ENCODE assay signal across 10 cellular contexts in genomic region chr6:37131960-37132253, GRCh38. TPM values are rescaled to one million over a fixed set of nuclear protein-coding genes. Genes with fewer than 3 reads are reported as not detected.
DNase-seq lines count a peak whose midpoint lies in the region; ATAC-seq and TF ChIP-seq lines count a peak whose summit lies in the region.
"Had no signal": no experiment of that assay in that cellular context is flagged by ENCODE, and none has a peak within 500 bp of the region (broad histone marks: within the 10 kb centered on the region; RNA-seq: fewer than 3 reads in every experiment).

No MANE protein-coding gene starts in this region.

- H3K27me3 ChIP-seq in OCI-LY1 (ENCODE audit: insufficient read depth, low read length) = no peaks in the 10 kb centered on the region
- H3K27me3 ChIP-seq in mammary epithelial cell (ENCODE audit: insufficient read depth, low read length) = no peaks in the 10 kb centered on the region
- no peaks in the 10 kb centered on the region for H3K27me3 ChIP-seq in thoracic aorta (replicated peaks; ENCODE audit: insufficient read depth)
- H3K27me3 ChIP-seq in WERI-Rb-1 (ENCODE audit: insufficient read depth, low read depth, severe bottlenecking) = no peaks in the 10 kb centered on the region

- no TSS peak for BruUV-seq in mammary epithelial cell (replicated peaks; lab: Mats Ljungman, UMichigan)

- H3K4me3 ChIP-seq in OCI-LY1 (ENCODE audit: low read depth, low read length, poor library complexity, severe bottlenecking) (no peak overlapping the region), mammary epithelial cell (replicated peaks in 1 of 3; ENCODE audit: insufficient read depth in 1 of 3, low read depth in 2 of 3, low read length in 3 of 3) (no peak overlapping the region), mesodermal cell (ENCODE audit: extremely low read depth, insufficient read depth, low read length, poor library complexity, severe bottlenecking) (no peak overlapping the region), thoracic aorta (no peak overlapping the region), WERI-Rb-1 (ENCODE audit: low read depth, low read length) (no peak overlapping the region)

- 0 out of 2 replicates have a peak, but pooled peaks cover 4% of the 10 kb centered on the region for H3F3A ChIP-seq in OCI-LY1 (ENCODE audit: insufficient read depth, low read length)

- dilution Hi-C loops in mammary epithelial cell (cut with HindIII; ENCODE audit: low sequenced_read_pairs) = no loop called here

- peak overlapping the region; percentile 17; the same call in 1 of the 2 replicates for H2AFZ ChIP-seq in OCI-LY1 (ENCODE audit: low read length)
- peak overlapping the region; percentile 41 for H2AFZ ChIP-seq in mammary epithelial cell (ENCODE audit: low read depth, low read length)

- no peaks in the 10 kb centered on the region for H3K9me2 ChIP-seq in OCI-LY1 (ENCODE audit: low read depth, low read length)

- CTCF ChIA-PET in mammary epithelial cell (lab: Charles Lee; ENCODE audit: low non-redundant PET) = no interaction called here

- H3K9ac ChIP-seq in OCI-LY1 (ENCODE audit: low read length) = peak overlapping the region; percentile 51; the same call in 1 of the 2 replicates
- no peak overlapping the region for H3K9ac ChIP-seq in mammary epithelial cell (ENCODE audit: insufficient read depth, low read length)

- no peak for ATAC-seq in thoracic aorta (ENCODE audit: insufficient number of reproducible peaks, low FRiP score, low read depth)

- intact Hi-C loops in mammary epithelial cell (cut with micrococcal nuclease) = no loop called here
- intact Hi-C loops in posterior vena cava (cut with DNase I) = loop anchor here in 1 of 2 donors (2.0 kb wide), 1 partner anchor 39 kb away; the partner anchor contains the start of gene PIM1

- no peaks in the 10 kb centered on the region for H3K9me3 ChIP-seq in OCI-LY1 (ENCODE audit: low read length)
- no peaks in the 10 kb centered on the region for H3K9me3 ChIP-seq in mammary epithelial cell (replicated peaks; ENCODE audit: insufficient read depth, low read length)
- no peaks in the 10 kb centered on the region for H3K9me3 ChIP-seq in mesodermal cell (ENCODE audit: control insufficient read depth, low read length)
- H3K9me3 ChIP-seq in thoracic aorta = no peaks in the 10 kb centered on the region
- H3K9me3 ChIP-seq in WERI-Rb-1 (ENCODE audit: severe bottlenecking) = no peaks in the 10 kb centered on the region

- H4K20me1 ChIP-seq in OCI-LY1 (ENCODE audit: insufficient read depth, low read length) (no peaks in the 10 kb centered on the region), mammary epithelial cell (ENCODE audit: insufficient read depth, low read length) (no peaks in the 10 kb centered on the region)

- no peaks in the 10 kb centered on the region for H3K79me2 ChIP-seq in OCI-LY1 (ENCODE audit: insufficient read depth, low read length)
- no peaks in the 10 kb centered on the region for H3K79me2 ChIP-seq in mammary epithelial cell (ENCODE audit: insufficient read depth, low read length)

- TF ChIP-seq CTCF in OCI-LY1 (IDR thresholded peaks at IDR 0.05; ENCODE audit: low read length) (no peak), mammary epithelial cell (conservative IDR thresholded peaks at IDR 0.05 in 1 of 2, IDR thresholded peaks at IDR 0.05 in 1 of 2; ENCODE audit: extremely low read depth in 1 of 2, insufficient read depth in 1 of 2, low read depth in 1 of 2, low read length in 2 of 2) (no peak), thoracic aorta (IDR thresholded peaks at IDR 0.05) (no peak), WERI-Rb-1 (IDR thresholded peaks at IDR 0.05; ENCODE audit: low read depth, low read length) (no peak)

- in situ Hi-C loops in mammary epithelial cell (cut with MboI; ENCODE audit: low sequenced_read_pairs in 2 of 2) = loop anchor here in 1 of 2 donors (5.0 kb wide), 1 partner anchor 75 kb away; no protein-coding TSS in a partner anchor

- H3K36me3 ChIP-seq in OCI-LY1 (ENCODE audit: insufficient read depth, low read length) = no peaks in the 10 kb centered on the region
- H3K36me3 ChIP-seq in mammary epithelial cell (ENCODE audit: insufficient read depth, low read length) = no peaks in the 10 kb centered on the region
- no peaks in the 10 kb centered on the region for H3K36me3 ChIP-seq in mesodermal cell (ENCODE audit: control insufficient read depth, insufficient read depth, low read length)
- H3K36me3 ChIP-seq in thoracic aorta = no peaks in the 10 kb centered on the region
- no peaks in the 10 kb centered on the region for H3K36me3 ChIP-seq in WERI-Rb-1

- DNase-seq in mammary epithelial cell (no peak), thoracic aorta (ENCODE audit: low spot score) (no peak), WERI-Rb-1 (no peak), posterior vena cava (ENCODE audit: low spot score) (no peak), GM19240 (ENCODE audit: insufficient read length, low spot score) (no peak)
- DNase-seq: activated CD4-positive, alpha-beta T cell treated with anti-CD3 and anti-CD28 coated beads, Interleukin-2, amount 50 U/mL, for 48 hours; activated gamma-delta T cell; erythroblast had no signal

- H3K4me1 ChIP-seq in OCI-LY1 (ENCODE audit: insufficient read depth, low read length, severe bottlenecking) (peaks cover 68% of the 10 kb centered on the region), mammary epithelial cell (ENCODE audit: insufficient read depth, low read length) (peaks cover 64% of the 10 kb centered on the region), mesodermal cell (ENCODE audit: control insufficient read depth, insufficient read depth, low read length, poor library complexity, severe bottlenecking) (peaks cover 58% of the 10 kb centered on the region), thoracic aorta (ENCODE audit: control insufficient read depth in 1 of 2, low read depth in 2 of 2) (peaks cover 22 to 60% of the 10 kb centered on the region in 2 donors)

- no peak overlapping the region for H3K4me2 ChIP-seq in OCI-LY1 (ENCODE audit: low read length)
- no peak overlapping the region for H3K4me2 ChIP-seq in mammary epithelial cell (ENCODE audit: insufficient read depth, low read depth, low read length)

- peak overlapping the region; percentile 83 for H3K27ac ChIP-seq in OCI-LY1 (ENCODE audit: low read depth, low read length, poor library complexity, severe bottlenecking)
- no peak overlapping the region for H3K27ac ChIP-seq in mammary epithelial cell (ENCODE audit: insufficient read depth, low read depth, low read length)
- peak overlapping the region; percentile 85 for H3K27ac ChIP-seq in mesodermal cell (ENCODE audit: low read depth, low read length, severe bottlenecking)
- H3K27ac ChIP-seq in thoracic aorta = peak overlapping the region; percentile 70 to 92
- H3K27ac ChIP-seq in WERI-Rb-1 = no peak overlapping the region; the same call in 1 of the 2 replicates

RNA-seq across cellular contexts. Expression of gene PIM1, which starts 38.0 kb away (rescaled TPM):
- 10 to 100 TPM in 1 of 2 donors, 1 to 10 TPM in 1; 4.7 to 29.6 TPM for total RNA-seq in mammary epithelial cell
- polyA plus RNA-seq in mammary epithelial cell = 6.3 TPM
- polyA minus RNA-seq in mammary epithelial cell = 11.7 TPM
- polyA plus RNA-seq in mesodermal cell (2013, experiment 1 of 2) = 44.5 TPM
- 33.2 TPM for polyA plus RNA-seq in mesodermal cell (2013, experiment 2 of 2)
- total RNA-seq in thoracic aorta = 10 to 100 TPM; 28.8 to 53.6 TPM
- 10 to 100 TPM; 32.3 to 34.3 TPM for total RNA-seq in posterior vena cava

Comparison
In these comparisons a context has a peak if more than half of its experiments do, and no peak if none do; other contexts are left out.
1. H3K27ac ChIP-seq: peak in OCI-LY1 (single experiment), mesodermal cell (single experiment) and thoracic aorta (2 of 2); none in mammary epithelial cell (single experiment) and WERI-Rb-1 (single experiment).